ENCODE assay signal across 28 cellular contexts in the genomic region with DNA sequence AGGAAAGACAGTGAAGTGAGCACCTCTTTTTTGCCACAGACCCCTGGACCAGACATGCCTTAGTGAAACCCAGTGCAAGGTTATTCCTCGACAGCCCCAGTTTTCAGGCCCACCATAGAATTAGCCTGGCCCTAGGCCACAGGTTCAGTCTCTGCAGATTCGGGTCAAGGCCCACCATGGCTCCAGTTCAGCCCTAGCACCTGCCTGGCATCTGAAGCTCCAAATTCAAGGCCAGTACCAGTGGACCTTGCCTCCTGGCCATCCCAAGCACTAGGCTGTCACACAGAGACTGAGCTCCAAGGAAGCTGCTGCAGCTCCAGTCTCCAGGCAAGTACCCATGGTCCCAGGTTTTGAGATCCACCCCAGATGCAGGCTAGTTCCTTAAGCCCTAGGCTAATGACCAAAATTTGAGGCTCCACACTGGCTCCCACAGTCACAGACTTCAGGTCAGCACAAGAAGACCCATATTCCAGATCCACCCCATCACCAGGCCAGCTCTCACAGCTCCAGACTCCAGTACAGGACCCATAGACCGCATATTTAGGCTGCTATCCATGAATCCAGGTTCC.
"Had no signal": no experiment of that assay in that cellular context is flagged by ENCODE, and none has a peak within 500 bp of the region (broad histone marks: within the 10 kb centered on the region; RNA-seq: fewer than 3 reads in every experiment).

No MANE protein-coding gene starts in this region.

- ATAC-seq: activated CD4-positive, alpha-beta T cell treated with anti-CD3 and anti-CD28 coated beads for 36 hours; activated CD4-positive, CD25-positive, alpha-beta regulatory T cell treated with anti-CD3 and anti-CD28 coated beads, Interleukin-2, amount 50 U/mL, for 24 hours; activated naive CD4-positive, alpha-beta T cell treated with anti-CD3 and anti-CD28 coated beads, Interleukin-2, amount 50 U/mL, for 72 hours; activated T-cell treated with anti-CD3 and anti-CD28 coated beads, Interleukin-2, amount 50 U/mL, for 4 hours; body of pancreas; Panc1; WTC11 had no signal

- H3K27me3 ChIP-seq: adrenal gland, body of pancreas, breast epithelium, SJCRH30 had no signal

- H3K4me3 ChIP-seq: adrenal gland, body of pancreas, breast epithelium, SJCRH30, SK-N-MC had no signal

- H3K4me1 ChIP-seq: adrenal gland, body of pancreas, breast epithelium, SJCRH30 had no signal

- H3K36me3 ChIP-seq: adrenal gland, breast epithelium, SJCRH30 had no signal

- DNase-seq: activated CD4-positive, alpha-beta memory T cell treated with anti-CD3 and anti-CD28 coated beads for 36 hours; activated CD4-positive, alpha-beta T cell treated with anti-CD3 and anti-CD28 coated beads for 36 hours; activated CD4-positive, alpha-beta T cell treated with anti-CD3 and anti-CD28 coated beads, Interleukin-2, amount 50 U/mL, for 1 hour; activated CD8-positive, alpha-beta memory T cell treated with anti-CD3 and anti-CD28 coated beads, Interleukin-2, amount 50 U/mL, for 4 hours; activated gamma-delta T cell treated with Interleukin-2 at 50 U/mL for 16 hours; activated naive CD4-positive, alpha-beta T cell treated with anti-CD3 and anti-CD28 coated beads for 36 hours; activated T-cell treated with anti-CD3 and anti-CD28 coated beads for 4 hours; activated T-cell treated with anti-CD3 and anti-CD28 coated beads, Interleukin-2, amount 50 U/mL, for 4 hours; body of pancreas; Karpas-422; KBM-7; NCI-H1048; NCI-H1105 treated with DMSO at 0.1 percent for 48 hours; NCI-H1436; NCI-H1694; NCI-H2029; NCI-H345; NCI-H524 treated with DMSO at 0.1 percent for 48 hours; SHP77; SJCRH30; T1000 had no signal

- H3K9me3 ChIP-seq: adrenal gland, body of pancreas, SJCRH30 had no signal

- H3K27ac ChIP-seq: adrenal gland, body of pancreas, breast epithelium, SJCRH30, SK-N-MC had no signal
